8 cellular contexts compared by ENCODE assay signal in genomic region chr5:94793113-94793815, GRCh38.
DNase-seq lines count a peak whose midpoint lies in the region; ATAC-seq and TF ChIP-seq lines count a peak whose summit lies in the region.

No MANE protein-coding gene starts in this region.

- H3K4me3 Mint-ChIP-seq in nephron progenitor cell: no peak overlapping the region

- H3K4me1 ChIP-seq in Peyer's patch: peaks cover 0 to 6% (median 0%) of the 10 kb centered on the region in 4 donors
- no peaks in the 10 kb centered on the region for H3K4me1 ChIP-seq in fibroblast of lung (ENCODE audit: control insufficient read depth, extremely low read depth, insufficient read depth, low read length)

- H3K27ac ChIP-seq in Peyer's patch (peak overlapping the region in 3 of 4 donors; percentile 24 to 45 (median 37)), fibroblast of lung (ENCODE audit: insufficient read depth, low read length) (peak overlapping the region; percentile 50)

- no peaks in the 10 kb centered on the region for H4K20me1 ChIP-seq in fibroblast of lung (ENCODE audit: control insufficient read depth, extremely low read depth, insufficient read depth, low read length)

- H3K9me3 Mint-ChIP-seq in nephron progenitor cell: no peaks in the 10 kb centered on the region

- H3K27me3 ChIP-seq in Peyer's patch (no peaks in the 10 kb centered on the region), fibroblast of lung (ENCODE audit: control insufficient read depth, insufficient read depth, low read length) (no peaks in the 10 kb centered on the region)

- H3K79me2 ChIP-seq in fibroblast of lung (ENCODE audit: control insufficient read depth, insufficient read depth, low read length): no peaks in the 10 kb centered on the region

- no peak overlapping the region for H3K27ac Mint-ChIP-seq in nephron progenitor cell

- no peak overlapping the region for H3K4me2 ChIP-seq in fibroblast of lung (ENCODE audit: extremely low read depth, insufficient read depth, low read length)

- H3K4me3 ChIP-seq in Peyer's patch (no peak overlapping the region), fibroblast of lung (replicated peaks in 1 of 4; ENCODE audit: control extremely low read depth in 1 of 4, insufficient read depth in 1 of 4, low read depth in 3 of 4, low read length in 4 of 4) (no peak overlapping the region)

- H3K9me3 ChIP-seq in Peyer's patch (no peaks in the 10 kb centered on the region), fibroblast of lung (ENCODE audit: control insufficient read depth, insufficient read depth, low read depth, low read length) (no peaks in the 10 kb centered on the region)

- H3K36me3 ChIP-seq in Peyer's patch: peaks cover 0 to 4% (median 0%) of the 10 kb centered on the region in 3 donors
- H3K36me3 ChIP-seq in fibroblast of lung (ENCODE audit: control insufficient read depth, insufficient read depth, low read length): no peaks in the 10 kb centered on the region

- TF ChIP-seq POLR2A in Peyer's patch (IDR thresholded peaks at IDR 0.05): no peak

- H3K36me3 Mint-ChIP-seq in nephron progenitor cell (ENCODE audit: low read depth): no peaks in the 10 kb centered on the region

- H3K4me1 Mint-ChIP-seq in nephron progenitor cell: no peaks in the 10 kb centered on the region

- H3K27me3 Mint-ChIP-seq in nephron progenitor cell (ENCODE audit: low read depth, poor library complexity): peaks cover 4% of the 10 kb centered on the region

- H3K9ac ChIP-seq in fibroblast of lung (ENCODE audit: insufficient read depth, low read length): no peak overlapping the region

- TF ChIP-seq CTCF in Peyer's patch (IDR thresholded peaks at IDR 0.05): no peak
- no peak for TF ChIP-seq CTCF in fibroblast of lung (conservative IDR thresholded peaks at IDR 0.05 in 1 of 2, IDR thresholded peaks at IDR 0.05 in 1 of 2; ENCODE audit: low read depth in 1 of 2, low read length in 2 of 2)
- no peak for TF ChIP-seq CTCF in nephron progenitor cell (IDR thresholded peaks at IDR 0.05)

- ATAC-seq in HG02798 (IDR thresholded peaks at IDR 0.05; ENCODE audit: poor library complexity, unreplicated experiment): peak; percentile 100

- peak overlapping the region; percentile 36 for H2AFZ ChIP-seq in fibroblast of lung (ENCODE audit: low read length)

- peak; percentile 62 for DNase-seq in activated effector memory CD4-positive, alpha-beta T cell treated with anti-CD3 and anti-CD28 coated beads, Interleukin-2, amount 50 U/mL, for 16 hours
- DNase-seq in activated effector memory CD4-positive, alpha-beta T cell treated with Interleukin-2 at 50 U/mL for 16 hours: no peak
- DNase-seq in Peyer's patch: no peak
- DNase-seq in fibroblast of lung (ENCODE audit: low read depth in 2 of 2): peak; percentile 87 to 98
- no peak for DNase-seq in nephron progenitor cell
- no peak for DNase-seq in SHP77 (lab: John Stamatoyannopoulos, UW)
- no peak for DNase-seq in COR-L47 (lab: John Stamatoyannopoulos, UW)

Comparison
In these comparisons a context has a peak if more than half of its experiments do, and no peak if none do; other contexts are left out.
1. DNase-seq: peak in activated effector memory CD4-positive, alpha-beta T cell treated with anti-CD3 and anti-CD28 coated beads, Interleukin-2, amount 50 U/mL, for 16 hours (single experiment) and fibroblast of lung (2 of 2); none in activated effector memory CD4-positive, alpha-beta T cell treated with Interleukin-2 at 50 U/mL for 16 hours (single experiment), Peyer's patch (0 of 3), nephron progenitor cell (single experiment), SHP77 (0 of 2) and COR-L47 (single experiment).